ENCODE assay signal across 12 cellular contexts in genomic region chr12:45907955-45908354, GRCh38.
A peak's percentile ranks its signal among the peaks of the same experiment; 100 is the strongest.
DNase-seq lines count a peak whose midpoint lies in the region; ATAC-seq and TF ChIP-seq lines count a peak whose summit lies in the region.
"Had no signal": no experiment of that assay in that cellular context is flagged by ENCODE, and none has a peak within 500 bp of the region (broad histone marks: within the 10 kb centered on the region; RNA-seq: fewer than 3 reads in every experiment).

No MANE protein-coding gene starts in this region.

- H3K4me3 Mint-ChIP-seq in activated CD4-positive, alpha-beta memory T cell treated with anti-CD3 and anti-CD28 coated beads for 36 hours = no peak overlapping the region
- H3K4me3 Mint-ChIP-seq: activated CD8-positive, alpha-beta T cell treated with anti-CD3 and anti-CD28 coated beads, Interleukin-2, amount 10 ng/mL, durations not matched to agents 7 days and 5 days; CD8-positive, alpha-beta T cell had no signal

- H3K27ac Mint-ChIP-seq in activated CD4-positive, alpha-beta memory T cell treated with anti-CD3 and anti-CD28 coated beads for 36 hours = no peak overlapping the region
- H3K27ac Mint-ChIP-seq: activated CD8-positive, alpha-beta T cell treated with anti-CD3 and anti-CD28 coated beads, Interleukin-2, amount 10 ng/mL, durations not matched to agents 7 days and 5 days; CD8-positive, alpha-beta T cell had no signal

- peak overlapping the region; percentile 49 for H3K4me2 ChIP-seq in OCI-LY7 (ENCODE audit: low read length)

- H3K36me3 Mint-ChIP-seq in activated CD4-positive, alpha-beta memory T cell treated with anti-CD3 and anti-CD28 coated beads for 36 hours = peaks cover 8% of the 10 kb centered on the region

- DNase-seq in OCI-LY7 (ENCODE audit: low spot score) = peak; percentile 46
- DNase-seq in gastrocnemius medialis = no peak
- DNase-seq in effector memory CD4-positive, alpha-beta T cell = no peak
- no peak for DNase-seq in AG20443 (ENCODE audit: low spot score)
- DNase-seq in activated CD4-positive, alpha-beta memory T cell treated with anti-CD3 and anti-CD28 coated beads for 36 hours = no peak
- DNase-seq: activated CD8-positive, alpha-beta T cell treated with anti-CD3 and anti-CD28 coated beads, Interleukin-2, amount 10 ng/mL, durations not matched to agents 7 days and 5 days; adrenal gland; CD8-positive, alpha-beta T cell; stimulated activated CD4-positive, alpha-beta T cell treated with anti-CD3 and anti-CD28 coated beads, Interleukin-4, amount 100 ng/mL, for 4 hours had no signal

- H3K27ac ChIP-seq in OCI-LY7 (ENCODE audit: low read depth, low read length, poor library complexity, severe bottlenecking) (peak overlapping the region; percentile 5), gastrocnemius medialis (no peak overlapping the region)
- no peak overlapping the region for H3K27ac ChIP-seq in effector memory CD4-positive, alpha-beta T cell (ENCODE audit: insufficient read depth, low read length, poor library complexity, severe bottlenecking)
- H3K27ac ChIP-seq: adrenal gland had no signal

- no peaks in the 10 kb centered on the region for H3K79me2 ChIP-seq in OCI-LY7 (ENCODE audit: insufficient read depth, low read depth, low read length)

- no peaks in the 10 kb centered on the region for H3K27me3 ChIP-seq in gastrocnemius medialis
- no peaks in the 10 kb centered on the region for H3K27me3 ChIP-seq in effector memory CD4-positive, alpha-beta T cell (replicated peaks; ENCODE audit: control insufficient read depth, insufficient read depth, low read length, poor library complexity, severe bottlenecking)
- H3K27me3 ChIP-seq: adrenal gland had no signal

- ATAC-seq in GM18511 (IDR thresholded peaks at IDR 0.05; ENCODE audit: unreplicated experiment) = peak; percentile 88
- ATAC-seq in GM21515 (IDR thresholded peaks at IDR 0.05; ENCODE audit: unreplicated experiment) = peak; percentile 82
- peak; percentile 70 for ATAC-seq in HG03108 (IDR thresholded peaks at IDR 0.05; ENCODE audit: unreplicated experiment)
- ATAC-seq in gastrocnemius medialis = no peak
- ATAC-seq: activated CD8-positive, alpha-beta T cell treated with anti-CD3 and anti-CD28 coated beads, Interleukin-2, amount 10 ng/mL, durations not matched to agents 7 days and 5 days; CD8-positive, alpha-beta T cell had no signal

- no peak for TF ChIP-seq POLR2A in gastrocnemius medialis (IDR thresholded peaks at IDR 0.05)

- H3K9me3 Mint-ChIP-seq in activated CD4-positive, alpha-beta memory T cell treated with anti-CD3 and anti-CD28 coated beads for 36 hours = no peaks in the 10 kb centered on the region
- H3K9me3 Mint-ChIP-seq: CD8-positive, alpha-beta T cell had no signal

- in situ Hi-C loops in gastrocnemius medialis (cut with MboI; ENCODE audit: low sequenced_read_pairs in 4 of 4) = no loop called here

- no peaks in the 10 kb centered on the region for H3K27me3 Mint-ChIP-seq in activated CD4-positive, alpha-beta memory T cell treated with anti-CD3 and anti-CD28 coated beads for 36 hours

- H3K4me1 Mint-ChIP-seq in activated CD4-positive, alpha-beta memory T cell treated with anti-CD3 and anti-CD28 coated beads for 36 hours (ENCODE audit: low read depth) = no peaks in the 10 kb centered on the region

- CTCF ChIA-PET in OCI-LY7 (lab: Charles Lee; ENCODE audit: unreplicated experiment) = no interaction called here
- CTCF ChIA-PET in activated CD4-positive, alpha-beta memory T cell treated with anti-CD3 and anti-CD28 coated beads for 36 hours (lab: Charles Lee) = no interaction called here

- H3K4me3 ChIP-seq in OCI-LY7 (ENCODE audit: low read depth, low read length, poor library complexity, severe bottlenecking) (no peak overlapping the region), gastrocnemius medialis (no peak overlapping the region)
- no peak overlapping the region for H3K4me3 ChIP-seq in effector memory CD4-positive, alpha-beta T cell (ENCODE audit: insufficient read depth, low read depth, low read length, poor library complexity, severe bottlenecking)
- H3K4me3 ChIP-seq: adrenal gland had no signal

- no peaks in the 10 kb centered on the region for H3K9me2 ChIP-seq in OCI-LY7 (ENCODE audit: insufficient read depth, low read length)

- H2AFZ ChIP-seq in OCI-LY7 (ENCODE audit: low read length) = no peak overlapping the region

- peaks cover 47% of the 10 kb centered on the region for H3K36me3 ChIP-seq in OCI-LY7 (ENCODE audit: insufficient read depth, low read length)
- H3K36me3 ChIP-seq in gastrocnemius medialis = peaks cover 8 to 27% of the 10 kb centered on the region in 2 donors
- H3K36me3 ChIP-seq in effector memory CD4-positive, alpha-beta T cell (ENCODE audit: control insufficient read depth, insufficient read depth, low read length) = peaks cover 30% of the 10 kb centered on the region
- H3K36me3 ChIP-seq: adrenal gland had no signal

- BruUV-seq in OCI-LY7 (replicated peaks; lab: Mats Ljungman, UMichigan) = no TSS peak

- H4K20me1 ChIP-seq in OCI-LY7 (ENCODE audit: insufficient read depth, low read length) = no peaks in the 10 kb centered on the region

- POLR2A ChIA-PET in OCI-LY7 (lab: Charles Lee) = interaction anchor here (0.8 kb wide), 1 partner anchor 64 kb away, joined by 3 read pairs; no protein-coding TSS in a partner anchor
- POLR2A ChIA-PET in activated CD4-positive, alpha-beta memory T cell treated with anti-CD3 and anti-CD28 coated beads for 36 hours (lab: Charles Lee) = no interaction called here

- intact Hi-C loops in OCI-LY7 (cut with micrococcal nuclease; ENCODE audit: unreplicated experiment) (no loop called here), gastrocnemius medialis (cut with DNase I; ENCODE audit: low total_unique reads) (no loop called here)
- intact Hi-C loops in activated CD4-positive, alpha-beta memory T cell treated with anti-CD3 and anti-CD28 coated beads for 36 hours (cut with micrococcal nuclease) = no loop called here

- no peaks in the 10 kb centered on the region for H3K9me3 ChIP-seq in OCI-LY7 (ENCODE audit: low read length)
- no peaks in the 10 kb centered on the region for H3K9me3 ChIP-seq in gastrocnemius medialis
- H3K9me3 ChIP-seq in effector memory CD4-positive, alpha-beta T cell (ENCODE audit: control insufficient read depth, low read length) = no peaks in the 10 kb centered on the region
- H3K9me3 ChIP-seq: adrenal gland had no signal

- no peak for TF ChIP-seq CTCF in OCI-LY7 (conservative IDR thresholded peaks at IDR 0.05; ENCODE audit: low read length)
- no peak for TF ChIP-seq CTCF in gastrocnemius medialis (IDR thresholded peaks at IDR 0.05 in 4 of 5, conservative IDR thresholded peaks at IDR 0.05 in 1 of 5)

- H3K4me1 ChIP-seq in OCI-LY7 (ENCODE audit: insufficient read depth, low read length, poor library complexity, severe bottlenecking) (peaks cover 21% of the 10 kb centered on the region), gastrocnemius medialis (no peaks in the 10 kb centered on the region)
- H3K4me1 ChIP-seq in effector memory CD4-positive, alpha-beta T cell (ENCODE audit: control insufficient read depth, insufficient read depth, low read length, poor library complexity, severe bottlenecking) = no peaks in the 10 kb centered on the region
- H3K4me1 ChIP-seq: adrenal gland had no signal

Comparison
In these comparisons a context has a peak if more than half of its experiments do, and no peak if none do; other contexts are left out.
1. ATAC-seq: peak in GM18511 (single experiment), GM21515 (single experiment) and HG03108 (single experiment); none in gastrocnemius medialis (0 of 2).